16 cellular contexts compared by ENCODE assay signal in genomic region chr19:4088065-4088679, GRCh38. TPM values are rescaled to one million over a fixed set of nuclear protein-coding genes. Genes with fewer than 3 reads are reported as not detected.
DNase-seq lines count a peak whose midpoint lies in the region; ATAC-seq and TF ChIP-seq lines count a peak whose summit lies in the region.
"Had no signal": no experiment of that assay in that cellular context is flagged by ENCODE, and none has a peak within 500 bp of the region (broad histone marks: within the 10 kb centered on the region; RNA-seq: fewer than 3 reads in every experiment).

No MANE protein-coding gene starts in this region.

- H3K36me3 ChIP-seq in endodermal cell (ENCODE audit: control insufficient read depth, insufficient read depth, low read length), result peaks cover 16% of the 10 kb centered on the region
- peaks cover 19% of the 10 kb centered on the region for H3K36me3 ChIP-seq in thymus (ENCODE audit: control insufficient read depth, insufficient read depth)

- H3K36me3 Mint-ChIP-seq in activated naive CD4-positive, alpha-beta T cell treated with anti-CD3 and anti-CD28 coated beads, Interleukin-2, amount 10 ng/mL, durations not matched to agents 7 days and 5 days, result peaks cover 8% of the 10 kb centered on the region
- no peaks in the 10 kb centered on the region for H3K36me3 Mint-ChIP-seq in T-cell
- peaks cover 5% of the 10 kb centered on the region for H3K36me3 Mint-ChIP-seq in endodermal cell (ENCODE audit: low read depth)
- H3K36me3 Mint-ChIP-seq in endothelial cell (ENCODE audit: low read depth, unreplicated experiment), result no peaks in the 10 kb centered on the region

- 95% methylated on average over 11 to 24 of the region's 24 CpGs for WGBS in endodermal cell (ENCODE audit: insufficient coverage in 1 of 2, insufficient read length in 1 of 2), 2 experiments
- WGBS in thymus, result 96% methylated on average over 24 of the region's 24 CpGs

- POLR2A ChIA-PET in T-cell (lab: Charles Lee), result interaction anchor here in 1 of 2 donors (0.7 kb wide), 2 partner anchors 104 to 693 kb away, joined by 5 to 12 read pairs; no protein-coding TSS in a partner anchor

- no peaks in the 10 kb centered on the region for H3K9me3 Mint-ChIP-seq in activated naive CD4-positive, alpha-beta T cell treated with anti-CD3 and anti-CD28 coated beads, Interleukin-2, amount 10 ng/mL, durations not matched to agents 7 days and 5 days
- H3K9me3 Mint-ChIP-seq in T-cell (no peaks in the 10 kb centered on the region), endodermal cell (no peaks in the 10 kb centered on the region), endothelial cell (ENCODE audit: unreplicated experiment) (no peaks in the 10 kb centered on the region)
- H3K9me3 Mint-ChIP-seq: IgD-negative memory B cell had no signal

- H3K4me3 Mint-ChIP-seq in activated naive CD4-positive, alpha-beta T cell treated with anti-CD3 and anti-CD28 coated beads, Interleukin-2, amount 10 ng/mL, durations not matched to agents 7 days and 5 days, result peak overlapping the region; percentile 70
- H3K4me3 Mint-ChIP-seq in T-cell (peak overlapping the region; percentile 59 to 73 (median 64)), endodermal cell (no peak overlapping the region), endothelial cell (ENCODE audit: unreplicated experiment) (no peak overlapping the region)

- H3K4me3 ChIP-seq in endodermal cell (ENCODE audit: low read length), result no peak overlapping the region
- H3K4me3 ChIP-seq in thymus (ENCODE audit: low read length), result no peak overlapping the region
- H3K4me3 ChIP-seq: ascending aorta, SK-N-MC had no signal

- intact Hi-C loops in posterior vena cava (cut with DNase I), result no loop called here

- H3K9me3 ChIP-seq in endodermal cell (ENCODE audit: control insufficient read depth, low read length), result no peaks in the 10 kb centered on the region
- H3K9me3 ChIP-seq in thymus (ENCODE audit: control insufficient read depth), result no peaks in the 10 kb centered on the region
- H3K9me3 ChIP-seq: ascending aorta had no signal

- H3K4me1 ChIP-seq in endodermal cell (ENCODE audit: control insufficient read depth, insufficient read depth, low read length), result no peaks in the 10 kb centered on the region
- H3K4me1 ChIP-seq in thymus (ENCODE audit: control insufficient read depth, insufficient read depth, low read length), result peaks cover 29% of the 10 kb centered on the region
- H3K4me1 ChIP-seq: ascending aorta had no signal

- H3K27me3 ChIP-seq in endodermal cell (ENCODE audit: control insufficient read depth, insufficient read depth, low read length, poor library complexity, severe bottlenecking), result no peaks in the 10 kb centered on the region
- H3K27me3 ChIP-seq in thymus (ENCODE audit: control insufficient read depth, insufficient read depth), result no peaks in the 10 kb centered on the region
- H3K27me3 ChIP-seq: ascending aorta, dorsolateral prefrontal cortex had no signal

- H3K9ac ChIP-seq in endodermal cell (ENCODE audit: extremely low read depth, low read length, poor library complexity, severe bottlenecking), result no peak overlapping the region

- H3K27ac ChIP-seq in endodermal cell (ENCODE audit: low read depth, low read length) (no peak overlapping the region), thymus (ENCODE audit: low read depth) (peak overlapping the region; percentile 60)
- H3K27ac ChIP-seq: ascending aorta, SK-N-MC had no signal

- CTCF ChIA-PET in activated naive CD4-positive, alpha-beta T cell treated with anti-CD3 and anti-CD28 coated beads, Interleukin-2, amount 10 ng/mL, durations not matched to agents 7 days and 5 days (lab: Charles Lee), result interaction anchor here (1.0 to 1.6 kb wide), 3 partner anchors 17 to 52 kb away, joined by 4 to 7 read pairs (median 5); no protein-coding TSS in a partner anchor
- CTCF ChIA-PET in T-cell (lab: Charles Lee), result interaction anchor here in 1 of 2 donors (0.6 kb wide), 1 partner anchor 275 kb away, joined by 6 read pairs; no protein-coding TSS in a partner anchor

- ATAC-seq in T-cell (replicated peaks in 1 of 4) (no peak), HG03354 (IDR thresholded peaks at IDR 0.05; ENCODE audit: poor library complexity, severe bottlenecking, unreplicated experiment) (no peak)

- TF ChIP-seq CTCF in endodermal cell (conservative IDR thresholded peaks at IDR 0.05), result no peak
- TF ChIP-seq CTCF in endothelial cell (IDR thresholded peaks at IDR 0.05; ENCODE audit: unreplicated experiment), result no peak

- H3K27ac Mint-ChIP-seq in activated naive CD4-positive, alpha-beta T cell treated with anti-CD3 and anti-CD28 coated beads, Interleukin-2, amount 10 ng/mL, durations not matched to agents 7 days and 5 days, result peak overlapping the region; percentile 98
- peak overlapping the region; percentile 95 to 96 for H3K27ac Mint-ChIP-seq in T-cell
- peak overlapping the region; percentile 35 for H3K27ac Mint-ChIP-seq in endodermal cell
- H3K27ac Mint-ChIP-seq in endothelial cell (ENCODE audit: unreplicated experiment), result no peak overlapping the region

- no peaks in the 10 kb centered on the region for H3K27me3 Mint-ChIP-seq in activated naive CD4-positive, alpha-beta T cell treated with anti-CD3 and anti-CD28 coated beads, Interleukin-2, amount 10 ng/mL, durations not matched to agents 7 days and 5 days
- H3K27me3 Mint-ChIP-seq in T-cell, result no peaks in the 10 kb centered on the region
- no peaks in the 10 kb centered on the region for H3K27me3 Mint-ChIP-seq in endodermal cell (ENCODE audit: insufficient read depth)
- H3K27me3 Mint-ChIP-seq in endothelial cell (ENCODE audit: unreplicated experiment), result peaks cover 9% of the 10 kb centered on the region
- H3K27me3 Mint-ChIP-seq: IgD-negative memory B cell had no signal

- H3K4me1 Mint-ChIP-seq in activated naive CD4-positive, alpha-beta T cell treated with anti-CD3 and anti-CD28 coated beads, Interleukin-2, amount 10 ng/mL, durations not matched to agents 7 days and 5 days, result peaks cover 72% of the 10 kb centered on the region
- H3K4me1 Mint-ChIP-seq in T-cell (peaks cover 49 to 62% (median 58%) of the 10 kb centered on the region in 3 donors), endodermal cell (no peaks in the 10 kb centered on the region), endothelial cell (ENCODE audit: unreplicated experiment) (no peaks in the 10 kb centered on the region)

- no peak for DNase-seq in activated naive CD4-positive, alpha-beta T cell treated with anti-CD3 and anti-CD28 coated beads, Interleukin-2, amount 10 ng/mL, durations not matched to agents 7 days and 5 days
- DNase-seq in activated naive CD4-positive, alpha-beta T cell (lab: John Stamatoyannopoulos, UW), result no peak
- DNase-seq in T-cell, result no peak
- DNase-seq in endodermal cell, result no peak
- DNase-seq in endothelial cell (ENCODE audit: low spot score), result no peak
- no peak for DNase-seq in posterior vena cava (ENCODE audit: low spot score)
- DNase-seq: DMS 273 treated with DMSO at 0.1 percent for 48 hours; dorsolateral prefrontal cortex; hypothalamus; NCI-H146; stimulated activated CD4-positive, alpha-beta T cell treated with anti-CD3 and anti-CD28 coated beads, Interleukin-4, amount 100 ng/mL, for 24 hours had no signal

RNA-seq across cellular contexts. Expression of gene ZBTB7A, which starts 21.5 kb away (rescaled TPM):
- total RNA-seq in T-cell (10 to 100 TPM; 43.6 to 85.7 (median 81.8) TPM), endodermal cell (10 to 100 TPM; 19.2 to 22.1 TPM), endothelial cell (ENCODE audit: unreplicated experiment) (14.5 TPM), posterior vena cava (10 to 100 TPM; 41.8 to 50.6 TPM)
- polyA plus RNA-seq in endodermal cell (2013, experiment 1 of 2), result 7.5 TPM
- 7.2 TPM for polyA plus RNA-seq in endodermal cell (2013, experiment 2 of 2)
- 9.4 TPM for polyA plus RNA-seq in thymus

RNA-seq across cellular contexts. Expression of gene MAP2K2, which starts 35.8 kb away (rescaled TPM):
- total RNA-seq in T-cell (100 to 1,000 TPM; 101 to 152 (median 141) TPM), endodermal cell (100 to 1,000 TPM; 191 TPM), endothelial cell (ENCODE audit: unreplicated experiment) (153 TPM), posterior vena cava (10 to 100 TPM; 82.8 to 88.4 TPM)
- polyA plus RNA-seq in endodermal cell (2013, experiment 1 of 2), result 129 TPM
- 131 TPM for polyA plus RNA-seq in endodermal cell (2013, experiment 2 of 2)
- 144 TPM for polyA plus RNA-seq in thymus

Comparison
In these comparisons a context has a peak if more than half of its experiments do, and no peak if none do; other contexts are left out.
1. H3K4me3 Mint-ChIP-seq: peak in activated naive CD4-positive, alpha-beta T cell treated with anti-CD3 and anti-CD28 coated beads, Interleukin-2, amount 10 ng/mL, durations not matched to agents 7 days and 5 days (single experiment) and T-cell (3 of 3); none in endodermal cell (single experiment) and endothelial cell (single experiment).